1 cellular context compared by ENCODE assay signal in the genomic region with DNA sequence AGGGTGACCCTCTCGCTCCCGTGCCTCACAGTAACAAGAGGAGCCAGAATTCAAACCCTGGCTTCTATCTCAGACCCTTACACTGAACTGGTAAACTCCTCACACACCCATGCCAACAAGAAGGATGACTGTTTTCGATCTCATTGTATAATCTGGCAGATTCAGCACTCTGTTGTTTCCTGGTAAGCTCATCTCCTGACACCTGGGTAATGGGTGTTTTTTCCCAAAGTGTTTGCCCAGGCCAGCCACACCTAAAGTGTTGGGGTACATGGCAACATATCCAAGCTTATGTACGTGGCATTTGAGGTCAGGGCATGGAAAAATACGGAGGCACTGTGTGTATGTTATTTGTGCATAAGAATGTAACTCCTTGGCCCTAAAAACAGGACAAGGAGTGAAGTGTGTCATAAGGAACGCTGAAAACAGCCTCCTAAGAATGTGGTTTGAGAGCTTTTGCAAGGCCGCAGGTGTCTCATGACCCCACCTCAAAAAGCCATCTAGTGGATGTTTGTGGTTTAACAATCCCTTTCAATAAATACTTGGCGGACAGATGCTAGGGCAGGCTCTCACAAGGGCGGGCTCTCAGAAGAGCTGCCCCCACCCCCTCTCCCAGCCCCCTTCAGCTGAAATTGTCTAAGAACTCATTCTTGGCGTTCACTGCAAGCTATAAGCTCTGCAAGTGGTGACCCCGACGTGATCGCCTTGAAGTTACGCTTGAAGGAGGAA.
TF ChIP-seq lines count a peak whose summit lies in the region.

A gene with protein sequence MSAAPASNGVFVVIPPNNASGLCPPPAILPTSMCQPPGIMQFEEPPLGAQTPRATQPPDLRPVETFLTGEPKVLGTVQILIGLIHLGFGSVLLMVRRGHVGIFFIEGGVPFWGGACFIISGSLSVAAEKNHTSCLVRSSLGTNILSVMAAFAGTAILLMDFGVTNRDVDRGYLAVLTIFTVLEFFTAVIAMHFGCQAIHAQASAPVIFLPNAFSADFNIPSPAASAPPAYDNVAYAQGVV (plus strand): TSS at position 561 of the 726 bp plus-strand sequence. CDS start 6,867 bp downstream, outside the sequence.

TF ChIP-seq in GM23338, 12 proteins besides CTCF, POLR2A, EP300 and RAD21 (continued from another document):
- TF ChIP-seq, protein P1, sequence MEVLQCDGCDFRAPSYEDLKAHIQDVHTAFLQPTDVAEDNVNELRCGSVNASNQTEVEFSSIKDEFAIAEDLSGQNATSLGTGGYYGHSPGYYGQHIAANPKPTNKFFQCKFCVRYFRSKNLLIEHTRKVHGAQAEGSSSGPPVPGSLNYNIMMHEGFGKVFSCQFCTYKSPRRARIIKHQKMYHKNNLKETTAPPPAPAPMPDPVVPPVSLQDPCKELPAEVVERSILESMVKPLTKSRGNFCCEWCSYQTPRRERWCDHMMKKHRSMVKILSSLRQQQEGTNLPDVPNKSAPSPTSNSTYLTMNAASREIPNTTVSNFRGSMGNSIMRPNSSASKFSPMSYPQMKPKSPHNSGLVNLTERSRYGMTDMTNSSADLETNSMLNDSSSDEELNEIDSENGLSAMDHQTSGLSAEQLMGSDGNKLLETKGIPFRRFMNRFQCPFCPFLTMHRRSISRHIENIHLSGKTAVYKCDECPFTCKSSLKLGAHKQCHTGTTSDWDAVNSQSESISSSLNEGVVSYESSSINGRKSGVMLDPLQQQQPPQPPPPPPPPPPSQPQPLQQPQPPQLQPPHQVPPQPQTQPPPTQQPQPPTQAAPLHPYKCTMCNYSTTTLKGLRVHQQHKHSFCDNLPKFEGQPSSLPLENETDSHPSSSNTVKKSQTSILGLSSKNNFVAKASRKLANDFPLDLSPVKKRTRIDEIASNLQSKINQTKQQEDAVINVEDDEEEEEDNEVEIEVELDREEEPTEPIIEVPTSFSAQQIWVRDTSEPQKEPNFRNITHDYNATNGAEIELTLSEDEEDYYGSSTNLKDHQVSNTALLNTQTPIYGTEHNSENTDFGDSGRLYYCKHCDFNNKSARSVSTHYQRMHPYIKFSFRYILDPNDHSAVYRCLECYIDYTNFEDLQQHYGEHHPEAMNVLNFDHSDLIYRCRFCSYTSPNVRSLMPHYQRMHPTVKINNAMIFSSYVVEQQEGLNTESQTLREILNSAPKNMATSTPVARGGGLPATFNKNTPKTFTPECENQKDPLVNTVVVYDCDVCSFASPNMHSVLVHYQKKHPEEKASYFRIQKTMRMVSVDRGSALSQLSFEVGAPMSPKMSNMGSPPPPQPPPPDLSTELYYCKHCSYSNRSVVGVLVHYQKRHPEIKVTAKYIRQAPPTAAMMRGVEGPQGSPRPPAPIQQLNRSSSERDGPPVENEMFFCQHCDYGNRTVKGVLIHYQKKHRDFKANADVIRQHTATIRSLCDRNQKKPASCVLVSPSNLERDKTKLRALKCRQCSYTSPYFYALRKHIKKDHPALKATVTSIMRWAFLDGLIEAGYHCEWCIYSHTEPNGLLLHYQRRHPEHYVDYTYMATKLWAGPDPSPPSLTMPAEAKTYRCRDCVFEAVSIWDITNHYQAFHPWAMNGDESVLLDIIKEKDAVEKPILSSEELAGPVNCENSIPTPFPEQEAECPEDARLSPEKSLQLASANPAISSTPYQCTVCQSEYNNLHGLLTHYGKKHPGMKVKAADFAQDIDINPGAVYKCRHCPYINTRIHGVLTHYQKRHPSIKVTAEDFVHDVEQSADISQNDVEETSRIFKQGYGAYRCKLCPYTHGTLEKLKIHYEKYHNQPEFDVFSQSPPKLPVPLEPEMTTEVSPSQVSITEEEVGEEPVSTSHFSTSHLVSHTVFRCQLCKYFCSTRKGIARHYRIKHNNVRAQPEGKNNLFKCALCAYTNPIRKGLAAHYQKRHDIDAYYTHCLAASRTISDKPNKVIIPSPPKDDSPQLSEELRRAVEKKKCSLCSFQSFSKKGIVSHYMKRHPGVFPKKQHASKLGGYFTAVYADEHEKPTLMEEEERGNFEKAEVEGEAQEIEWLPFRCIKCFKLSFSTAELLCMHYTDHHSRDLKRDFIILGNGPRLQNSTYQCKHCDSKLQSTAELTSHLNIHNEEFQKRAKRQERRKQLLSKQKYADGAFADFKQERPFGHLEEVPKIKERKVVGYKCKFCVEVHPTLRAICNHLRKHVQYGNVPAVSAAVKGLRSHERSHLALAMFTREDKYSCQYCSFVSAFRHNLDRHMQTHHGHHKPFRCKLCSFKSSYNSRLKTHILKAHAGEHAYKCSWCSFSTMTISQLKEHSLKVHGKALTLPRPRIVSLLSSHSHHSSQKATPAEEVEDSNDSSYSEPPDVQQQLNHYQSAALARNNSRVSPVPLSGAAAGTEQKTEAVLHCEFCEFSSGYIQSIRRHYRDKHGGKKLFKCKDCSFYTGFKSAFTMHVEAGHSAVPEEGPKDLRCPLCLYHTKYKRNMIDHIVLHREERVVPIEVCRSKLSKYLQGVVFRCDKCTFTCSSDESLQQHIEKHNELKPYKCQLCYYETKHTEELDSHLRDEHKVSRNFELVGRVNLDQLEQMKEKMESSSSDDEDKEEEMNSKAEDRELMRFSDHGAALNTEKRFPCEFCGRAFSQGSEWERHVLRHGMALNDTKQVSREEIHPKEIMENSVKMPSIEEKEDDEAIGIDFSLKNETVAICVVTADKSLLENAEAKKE (CRISPR knock-in tag; IDR thresholded peaks at IDR 0.05), result no peak
- TF ChIP-seq ZNF114 (CRISPR knock-in tag; IDR thresholded peaks at IDR 0.05) (no peak), JUNB (IDR thresholded peaks at IDR 0.05; ENCODE audit: unreplicated experiment) (no peak)
